10 cellular contexts compared by ENCODE assay signal in genomic region chr1:113226118-113226517, GRCh38.
DNase-seq lines count a peak whose midpoint lies in the region; ATAC-seq and TF ChIP-seq lines count a peak whose summit lies in the region.
"Had no signal": no experiment of that assay in that cellular context is flagged by ENCODE, and none has a peak within 500 bp of the region (broad histone marks: within the 10 kb centered on the region; RNA-seq: fewer than 3 reads in every experiment).

No MANE protein-coding gene starts in this region.

- no peak for TF ChIP-seq CTCF in dorsolateral prefrontal cortex (IDR thresholded peaks at IDR 0.05 in 54 of 56, conservative IDR thresholded peaks at IDR 0.05 in 2 of 56; ENCODE audit: low read depth in 1 of 56, partially characterized antibody in 56 of 56)
- TF ChIP-seq CTCF in chondrocyte (IDR thresholded peaks at IDR 0.05), result no peak

- ATAC-seq in activated CD4-positive, alpha-beta T cell treated with anti-CD3 and anti-CD28 coated beads for 36 hours, result peak; percentile 60
- ATAC-seq in HG03280 (IDR thresholded peaks at IDR 0.05; ENCODE audit: unreplicated experiment), result peak; percentile 60

- intact Hi-C loops in activated CD4-positive, alpha-beta T cell treated with anti-CD3 and anti-CD28 coated beads for 36 hours (cut with DNase I, micrococcal nuclease), result no loop called here
- intact Hi-C loops in dorsolateral prefrontal cortex (cut with DNase I), result no loop called here
- intact Hi-C loops in activated T-helper 2 cell treated with anti-CD3 and anti-CD28 coated beads, Interferon-gamma antibody, Interleukin-2, Interleukin-4, amounts not matched to agents 10 μg/mL and 5 μg/mL and 100 μg/mL, durations not matched to agents 14 hours and 24 hours and 36 hours (cut with micrococcal nuclease), result no loop called here

- peak overlapping the region in 2 of 59 donors; percentile 4 to 16 for H3K4me3 ChIP-seq in dorsolateral prefrontal cortex

- peaks cover 13% of the 10 kb centered on the region for H3K27me3 Mint-ChIP-seq in activated CD4-positive, alpha-beta T cell treated with anti-CD3 and anti-CD28 coated beads for 36 hours
- peaks cover 18% of the 10 kb centered on the region for H3K27me3 Mint-ChIP-seq in activated CD4-positive, alpha-beta T cell treated with anti-CD3 and anti-CD28 coated beads, Interleukin-2, amount 10 ng/mL, durations not matched to agents 7 days and 5 days
- peaks cover 17% of the 10 kb centered on the region for H3K27me3 Mint-ChIP-seq in activated T-helper 2 cell treated with anti-CD3 and anti-CD28 coated beads, Interferon-gamma antibody, Interleukin-2, Interleukin-4, amounts not matched to agents 10 μg/mL and 5 μg/mL and 100 μg/mL, durations not matched to agents 14 hours and 24 hours and 36 hours (ENCODE audit: low read depth)
- H3K27me3 Mint-ChIP-seq in chondrocyte (ENCODE audit: low read depth), result peaks cover 17% of the 10 kb centered on the region

- POLR2A ChIA-PET in activated CD4-positive, alpha-beta T cell treated with anti-CD3 and anti-CD28 coated beads for 36 hours (lab: Charles Lee), result no interaction called here
- POLR2A ChIA-PET in activated CD4-positive, alpha-beta T cell treated with anti-CD3 and anti-CD28 coated beads, Interleukin-2, amount 10 ng/mL, durations not matched to agents 7 days and 5 days (lab: Charles Lee), result no interaction called here

- peaks cover 5% of the 10 kb centered on the region for H3K4me1 Mint-ChIP-seq in activated CD4-positive, alpha-beta T cell treated with anti-CD3 and anti-CD28 coated beads for 36 hours
- no peaks in the 10 kb centered on the region for H3K4me1 Mint-ChIP-seq in activated CD4-positive, alpha-beta T cell treated with anti-CD3 and anti-CD28 coated beads, Interleukin-2, amount 10 ng/mL, durations not matched to agents 7 days and 5 days
- H3K4me1 Mint-ChIP-seq in activated T-helper 2 cell treated with anti-CD3 and anti-CD28 coated beads, Interferon-gamma antibody, Interleukin-2, Interleukin-4, amounts not matched to agents 10 μg/mL and 5 μg/mL and 100 μg/mL, durations not matched to agents 14 hours and 24 hours and 36 hours (ENCODE audit: low read depth), result no peaks in the 10 kb centered on the region
- no peaks in the 10 kb centered on the region for H3K4me1 Mint-ChIP-seq in chondrocyte (ENCODE audit: low read depth)
- H3K4me1 Mint-ChIP-seq: activated naive CD8-positive, alpha-beta T cell treated with anti-CD3 and anti-CD28 coated beads for 36 hours had no signal

- CTCF ChIA-PET in activated CD4-positive, alpha-beta T cell treated with anti-CD3 and anti-CD28 coated beads for 36 hours (lab: Charles Lee), result no interaction called here
- CTCF ChIA-PET in activated CD4-positive, alpha-beta T cell treated with anti-CD3 and anti-CD28 coated beads, Interleukin-2, amount 10 ng/mL, durations not matched to agents 7 days and 5 days (lab: Charles Lee), result interaction anchor here (0.6 to 1.0 kb wide), 3 partner anchors 9 to 140 kb away, joined by 3 to 4 read pairs (median 3); no protein-coding TSS in a partner anchor

- no peak overlapping the region for H3K4me3 Mint-ChIP-seq in activated CD4-positive, alpha-beta T cell treated with anti-CD3 and anti-CD28 coated beads for 36 hours
- H3K4me3 Mint-ChIP-seq in activated CD4-positive, alpha-beta T cell treated with anti-CD3 and anti-CD28 coated beads, Interleukin-2, amount 10 ng/mL, durations not matched to agents 7 days and 5 days, result no peak overlapping the region
- H3K4me3 Mint-ChIP-seq in activated T-helper 2 cell treated with anti-CD3 and anti-CD28 coated beads, Interferon-gamma antibody, Interleukin-2, Interleukin-4, amounts not matched to agents 10 μg/mL and 5 μg/mL and 100 μg/mL, durations not matched to agents 14 hours and 24 hours and 36 hours (ENCODE audit: low read depth), result no peak overlapping the region
- no peak overlapping the region for H3K4me3 Mint-ChIP-seq in chondrocyte (ENCODE audit: unreplicated experiment)
- H3K4me3 Mint-ChIP-seq: activated naive CD8-positive, alpha-beta T cell treated with anti-CD3 and anti-CD28 coated beads for 36 hours had no signal

- peak; percentile 48 for DNase-seq in activated CD4-positive, alpha-beta T cell treated with anti-CD3 and anti-CD28 coated beads for 36 hours
- DNase-seq in activated CD4-positive, alpha-beta T cell treated with anti-CD3 and anti-CD28 coated beads, Interleukin-2, amount 10 ng/mL, durations not matched to agents 7 days and 5 days, result no peak
- DNase-seq in dorsolateral prefrontal cortex (peak in 5 of 10 donors; percentile 26 to 54 (median 45)), superior temporal gyrus (ENCODE audit: extremely low spot score) (peak; percentile 60), chondrocyte (ENCODE audit: low spot score) (no peak), CD1c-positive myeloid dendritic cell (ENCODE audit: extremely low spot score) (no peak)
- DNase-seq in activated T-helper 2 cell treated with anti-CD3 and anti-CD28 coated beads, Interferon-gamma antibody, Interleukin-2, Interleukin-4, amounts not matched to agents 10 μg/mL and 5 μg/mL and 100 μg/mL, durations not matched to agents 14 hours and 24 hours and 36 hours (ENCODE audit: low spot score), result no peak
- DNase-seq: 8988T; activated naive CD8-positive, alpha-beta T cell treated with anti-CD3 and anti-CD28 coated beads for 36 hours had no signal

- peak overlapping the region in 38 of 59 donors; percentile 0 to 73 (median 42) for H3K27ac ChIP-seq in dorsolateral prefrontal cortex

- no peak overlapping the region for H3K27ac Mint-ChIP-seq in activated CD4-positive, alpha-beta T cell treated with anti-CD3 and anti-CD28 coated beads for 36 hours
- H3K27ac Mint-ChIP-seq in activated CD4-positive, alpha-beta T cell treated with anti-CD3 and anti-CD28 coated beads, Interleukin-2, amount 10 ng/mL, durations not matched to agents 7 days and 5 days, result no peak overlapping the region
- no peak overlapping the region for H3K27ac Mint-ChIP-seq in activated T-helper 2 cell treated with anti-CD3 and anti-CD28 coated beads, Interferon-gamma antibody, Interleukin-2, Interleukin-4, amounts not matched to agents 10 μg/mL and 5 μg/mL and 100 μg/mL, durations not matched to agents 14 hours and 24 hours and 36 hours
- no peak overlapping the region for H3K27ac Mint-ChIP-seq in chondrocyte (ENCODE audit: unreplicated experiment)
- H3K27ac Mint-ChIP-seq: activated naive CD8-positive, alpha-beta T cell treated with anti-CD3 and anti-CD28 coated beads for 36 hours had no signal

- no peaks in the 10 kb centered on the region for H3K27me3 ChIP-seq in dorsolateral prefrontal cortex

- H3K36me3 Mint-ChIP-seq in activated CD4-positive, alpha-beta T cell treated with anti-CD3 and anti-CD28 coated beads for 36 hours (ENCODE audit: low read depth), result no peaks in the 10 kb centered on the region
- H3K36me3 Mint-ChIP-seq in activated CD4-positive, alpha-beta T cell treated with anti-CD3 and anti-CD28 coated beads, Interleukin-2, amount 10 ng/mL, durations not matched to agents 7 days and 5 days (ENCODE audit: low read depth), result no peaks in the 10 kb centered on the region
- H3K36me3 Mint-ChIP-seq in activated T-helper 2 cell treated with anti-CD3 and anti-CD28 coated beads, Interferon-gamma antibody, Interleukin-2, Interleukin-4, amounts not matched to agents 10 μg/mL and 5 μg/mL and 100 μg/mL, durations not matched to agents 14 hours and 24 hours and 36 hours (ENCODE audit: low read depth), result no peaks in the 10 kb centered on the region
- H3K36me3 Mint-ChIP-seq in chondrocyte (ENCODE audit: low read depth), result no peaks in the 10 kb centered on the region
- H3K36me3 Mint-ChIP-seq: activated naive CD8-positive, alpha-beta T cell treated with anti-CD3 and anti-CD28 coated beads for 36 hours had no signal

- no peaks in the 10 kb centered on the region for H3K9me3 Mint-ChIP-seq in activated CD4-positive, alpha-beta T cell treated with anti-CD3 and anti-CD28 coated beads for 36 hours (ENCODE audit: low read depth)
- H3K9me3 Mint-ChIP-seq in activated CD4-positive, alpha-beta T cell treated with anti-CD3 and anti-CD28 coated beads, Interleukin-2, amount 10 ng/mL, durations not matched to agents 7 days and 5 days, result peaks cover 2% of the 10 kb centered on the region
- H3K9me3 Mint-ChIP-seq in activated T-helper 2 cell treated with anti-CD3 and anti-CD28 coated beads, Interferon-gamma antibody, Interleukin-2, Interleukin-4, amounts not matched to agents 10 μg/mL and 5 μg/mL and 100 μg/mL, durations not matched to agents 14 hours and 24 hours and 36 hours, result no peaks in the 10 kb centered on the region
- H3K9me3 Mint-ChIP-seq in chondrocyte (ENCODE audit: low read depth), result no peaks in the 10 kb centered on the region
- H3K9me3 Mint-ChIP-seq: activated naive CD8-positive, alpha-beta T cell treated with anti-CD3 and anti-CD28 coated beads for 36 hours had no signal

Comparison
In these comparisons a context has a peak if more than half of its experiments do, and no peak if none do; other contexts are left out.
1. DNase-seq: peak in activated CD4-positive, alpha-beta T cell treated with anti-CD3 and anti-CD28 coated beads for 36 hours (single experiment) and superior temporal gyrus (single experiment); none in activated CD4-positive, alpha-beta T cell treated with anti-CD3 and anti-CD28 coated beads, Interleukin-2, amount 10 ng/mL, durations not matched to agents 7 days and 5 days (single experiment), activated T-helper 2 cell treated with anti-CD3 and anti-CD28 coated beads, Interferon-gamma antibody, Interleukin-2, Interleukin-4, amounts not matched to agents 10 μg/mL and 5 μg/mL and 100 μg/mL, durations not matched to agents 14 hours and 24 hours and 36 hours (single experiment), chondrocyte (single experiment) and CD1c-positive myeloid dendritic cell (single experiment).